In the genomic region with DNA sequence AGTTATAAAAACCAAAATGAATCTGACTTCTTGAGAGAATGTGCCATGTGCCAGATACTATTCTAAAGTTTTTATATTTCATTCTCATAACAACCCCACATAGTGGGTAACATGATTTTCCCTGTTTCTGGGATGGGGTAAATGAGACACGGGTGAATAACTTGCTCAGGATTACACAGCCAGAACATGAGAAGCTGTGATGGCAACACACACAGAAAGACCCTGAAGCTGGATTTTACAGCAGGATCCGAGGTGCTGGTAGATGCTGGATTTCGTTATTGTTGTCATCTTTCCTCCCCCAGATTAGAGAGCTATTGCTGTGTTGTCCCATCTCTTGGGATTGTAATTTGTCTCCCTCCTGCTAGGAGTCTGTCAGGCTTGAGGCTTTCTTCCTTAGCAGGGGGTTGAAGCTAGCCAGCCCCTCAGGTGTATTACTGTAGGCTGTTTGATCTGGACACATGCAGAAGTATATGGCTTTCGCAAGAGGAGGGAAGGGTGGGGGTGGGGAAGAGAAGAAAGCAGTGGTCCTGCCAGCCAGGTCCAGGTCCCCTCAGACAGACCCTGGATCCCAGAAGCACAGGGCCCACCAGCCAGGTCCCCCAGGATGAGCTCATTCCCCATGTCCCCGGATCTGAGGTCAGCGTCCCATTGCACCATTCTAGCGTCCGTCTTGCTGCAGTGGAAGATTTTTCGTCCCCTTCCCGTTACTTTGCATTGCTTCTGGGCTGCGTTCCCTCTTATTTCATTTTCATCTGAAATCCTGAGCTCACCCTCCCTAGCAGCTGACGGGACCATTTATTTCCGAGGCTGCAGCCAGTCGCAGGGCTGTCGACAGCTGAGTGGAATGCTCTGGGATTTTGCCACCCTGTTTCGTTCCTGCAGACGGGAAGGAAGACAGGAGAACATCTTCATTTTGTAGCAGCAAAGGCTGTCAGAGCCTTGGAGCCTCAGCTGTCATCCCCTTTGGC, we compare ENCODE assay signal across 1 cellular context.
TF ChIP-seq lines count a peak whose summit lies in the region.

No MANE protein-coding gene starts in this region.

TF ChIP-seq in HepG2, 621 proteins besides CTCF, POLR2A, EP300 and RAD21 (continued from another document):
- TF ChIP-seq, protein P1, sequence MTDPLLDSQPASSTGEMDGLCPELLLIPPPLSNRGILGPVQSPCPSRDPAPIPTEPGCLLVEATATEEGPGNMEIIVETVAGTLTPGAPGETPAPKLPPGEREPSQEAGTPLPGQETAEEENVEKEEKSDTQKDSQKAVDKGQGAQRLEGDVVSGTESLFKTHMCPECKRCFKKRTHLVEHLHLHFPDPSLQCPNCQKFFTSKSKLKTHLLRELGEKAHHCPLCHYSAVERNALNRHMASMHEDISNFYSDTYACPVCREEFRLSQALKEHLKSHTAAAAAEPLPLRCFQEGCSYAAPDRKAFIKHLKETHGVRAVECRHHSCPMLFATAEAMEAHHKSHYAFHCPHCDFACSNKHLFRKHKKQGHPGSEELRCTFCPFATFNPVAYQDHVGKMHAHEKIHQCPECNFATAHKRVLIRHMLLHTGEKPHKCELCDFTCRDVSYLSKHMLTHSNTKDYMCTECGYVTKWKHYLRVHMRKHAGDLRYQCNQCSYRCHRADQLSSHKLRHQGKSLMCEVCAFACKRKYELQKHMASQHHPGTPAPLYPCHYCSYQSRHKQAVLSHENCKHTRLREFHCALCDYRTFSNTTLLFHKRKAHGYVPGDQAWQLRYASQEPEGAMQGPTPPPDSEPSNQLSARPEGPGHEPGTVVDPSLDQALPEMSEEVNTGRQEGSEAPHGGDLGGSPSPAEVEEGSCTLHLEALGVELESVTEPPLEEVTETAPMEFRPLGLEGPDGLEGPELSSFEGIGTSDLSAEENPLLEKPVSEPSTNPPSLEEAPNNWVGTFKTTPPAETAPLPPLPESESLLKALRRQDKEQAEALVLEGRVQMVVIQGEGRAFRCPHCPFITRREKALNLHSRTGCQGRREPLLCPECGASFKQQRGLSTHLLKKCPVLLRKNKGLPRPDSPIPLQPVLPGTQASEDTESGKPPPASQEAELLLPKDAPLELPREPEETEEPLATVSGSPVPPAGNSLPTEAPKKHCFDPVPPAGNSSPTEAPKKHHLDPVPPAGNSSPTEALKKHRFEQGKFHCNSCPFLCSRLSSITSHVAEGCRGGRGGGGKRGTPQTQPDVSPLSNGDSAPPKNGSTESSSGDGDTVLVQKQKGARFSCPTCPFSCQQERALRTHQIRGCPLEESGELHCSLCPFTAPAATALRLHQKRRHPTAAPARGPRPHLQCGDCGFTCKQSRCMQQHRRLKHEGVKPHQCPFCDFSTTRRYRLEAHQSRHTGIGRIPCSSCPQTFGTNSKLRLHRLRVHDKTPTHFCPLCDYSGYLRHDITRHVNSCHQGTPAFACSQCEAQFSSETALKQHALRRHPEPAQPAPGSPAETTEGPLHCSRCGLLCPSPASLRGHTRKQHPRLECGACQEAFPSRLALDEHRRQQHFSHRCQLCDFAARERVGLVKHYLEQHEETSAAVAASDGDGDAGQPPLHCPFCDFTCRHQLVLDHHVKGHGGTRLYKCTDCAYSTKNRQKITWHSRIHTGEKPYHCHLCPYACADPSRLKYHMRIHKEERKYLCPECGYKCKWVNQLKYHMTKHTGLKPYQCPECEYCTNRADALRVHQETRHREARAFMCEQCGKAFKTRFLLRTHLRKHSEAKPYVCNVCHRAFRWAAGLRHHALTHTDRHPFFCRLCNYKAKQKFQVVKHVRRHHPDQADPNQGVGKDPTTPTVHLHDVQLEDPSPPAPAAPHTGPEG (CRISPR knock-in tag; IDR thresholded peaks at IDR 0.05) = no peak
- TF ChIP-seq ZFYVE20 (CRISPR knock-in tag; IDR thresholded peaks at IDR 0.05; ENCODE audit: borderline replicate concordance, low read depth) = no peak
- TF ChIP-seq, protein P2, sequence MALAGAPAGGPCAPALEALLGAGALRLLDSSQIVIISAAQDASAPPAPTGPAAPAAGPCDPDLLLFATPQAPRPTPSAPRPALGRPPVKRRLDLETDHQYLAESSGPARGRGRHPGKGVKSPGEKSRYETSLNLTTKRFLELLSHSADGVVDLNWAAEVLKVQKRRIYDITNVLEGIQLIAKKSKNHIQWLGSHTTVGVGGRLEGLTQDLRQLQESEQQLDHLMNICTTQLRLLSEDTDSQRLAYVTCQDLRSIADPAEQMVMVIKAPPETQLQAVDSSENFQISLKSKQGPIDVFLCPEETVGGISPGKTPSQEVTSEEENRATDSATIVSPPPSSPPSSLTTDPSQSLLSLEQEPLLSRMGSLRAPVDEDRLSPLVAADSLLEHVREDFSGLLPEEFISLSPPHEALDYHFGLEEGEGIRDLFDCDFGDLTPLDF (CRISPR knock-in tag; IDR thresholded peaks at IDR 0.05) = no peak
- TF ChIP-seq ARNT2 (CRISPR knock-in tag; IDR thresholded peaks at IDR 0.05; ENCODE audit: low read depth) = no peak
- TF ChIP-seq ZNF737 (CRISPR knock-in tag; IDR thresholded peaks at IDR 0.05; ENCODE audit: borderline replicate concordance) = no peak
- TF ChIP-seq, protein P3, sequence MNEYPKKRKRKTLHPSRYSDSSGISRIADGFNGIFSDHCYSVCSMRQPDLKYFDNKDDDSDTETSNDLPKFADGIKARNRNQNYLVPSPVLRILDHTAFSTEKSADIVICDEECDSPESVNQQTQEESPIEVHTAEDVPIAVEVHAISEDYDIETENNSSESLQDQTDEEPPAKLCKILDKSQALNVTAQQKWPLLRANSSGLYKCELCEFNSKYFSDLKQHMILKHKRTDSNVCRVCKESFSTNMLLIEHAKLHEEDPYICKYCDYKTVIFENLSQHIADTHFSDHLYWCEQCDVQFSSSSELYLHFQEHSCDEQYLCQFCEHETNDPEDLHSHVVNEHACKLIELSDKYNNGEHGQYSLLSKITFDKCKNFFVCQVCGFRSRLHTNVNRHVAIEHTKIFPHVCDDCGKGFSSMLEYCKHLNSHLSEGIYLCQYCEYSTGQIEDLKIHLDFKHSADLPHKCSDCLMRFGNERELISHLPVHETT (CRISPR knock-in tag; conservative IDR thresholded peaks at IDR 0.05) = no peak
- no peak for TF ChIP-seq ELF3 (CRISPR knock-in tag; IDR thresholded peaks at IDR 0.05)
- TF ChIP-seq PHF20 (CRISPR knock-in tag; IDR thresholded peaks at IDR 0.05) = no peak
- TF ChIP-seq, protein P4, sequence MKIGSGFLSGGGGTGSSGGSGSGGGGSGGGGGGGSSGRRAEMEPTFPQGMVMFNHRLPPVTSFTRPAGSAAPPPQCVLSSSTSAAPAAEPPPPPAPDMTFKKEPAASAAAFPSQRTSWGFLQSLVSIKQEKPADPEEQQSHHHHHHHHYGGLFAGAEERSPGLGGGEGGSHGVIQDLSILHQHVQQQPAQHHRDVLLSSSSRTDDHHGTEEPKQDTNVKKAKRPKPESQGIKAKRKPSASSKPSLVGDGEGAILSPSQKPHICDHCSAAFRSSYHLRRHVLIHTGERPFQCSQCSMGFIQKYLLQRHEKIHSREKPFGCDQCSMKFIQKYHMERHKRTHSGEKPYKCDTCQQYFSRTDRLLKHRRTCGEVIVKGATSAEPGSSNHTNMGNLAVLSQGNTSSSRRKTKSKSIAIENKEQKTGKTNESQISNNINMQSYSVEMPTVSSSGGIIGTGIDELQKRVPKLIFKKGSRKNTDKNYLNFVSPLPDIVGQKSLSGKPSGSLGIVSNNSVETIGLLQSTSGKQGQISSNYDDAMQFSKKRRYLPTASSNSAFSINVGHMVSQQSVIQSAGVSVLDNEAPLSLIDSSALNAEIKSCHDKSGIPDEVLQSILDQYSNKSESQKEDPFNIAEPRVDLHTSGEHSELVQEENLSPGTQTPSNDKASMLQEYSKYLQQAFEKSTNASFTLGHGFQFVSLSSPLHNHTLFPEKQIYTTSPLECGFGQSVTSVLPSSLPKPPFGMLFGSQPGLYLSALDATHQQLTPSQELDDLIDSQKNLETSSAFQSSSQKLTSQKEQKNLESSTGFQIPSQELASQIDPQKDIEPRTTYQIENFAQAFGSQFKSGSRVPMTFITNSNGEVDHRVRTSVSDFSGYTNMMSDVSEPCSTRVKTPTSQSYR (CRISPR knock-in tag; IDR thresholded peaks at IDR 0.05; ENCODE audit: borderline replicate concordance) = no peak
- no peak for TF ChIP-seq ZNF607 (CRISPR knock-in tag; IDR thresholded peaks at IDR 0.05; ENCODE audit: borderline replicate concordance)
- TF ChIP-seq, protein P5, sequence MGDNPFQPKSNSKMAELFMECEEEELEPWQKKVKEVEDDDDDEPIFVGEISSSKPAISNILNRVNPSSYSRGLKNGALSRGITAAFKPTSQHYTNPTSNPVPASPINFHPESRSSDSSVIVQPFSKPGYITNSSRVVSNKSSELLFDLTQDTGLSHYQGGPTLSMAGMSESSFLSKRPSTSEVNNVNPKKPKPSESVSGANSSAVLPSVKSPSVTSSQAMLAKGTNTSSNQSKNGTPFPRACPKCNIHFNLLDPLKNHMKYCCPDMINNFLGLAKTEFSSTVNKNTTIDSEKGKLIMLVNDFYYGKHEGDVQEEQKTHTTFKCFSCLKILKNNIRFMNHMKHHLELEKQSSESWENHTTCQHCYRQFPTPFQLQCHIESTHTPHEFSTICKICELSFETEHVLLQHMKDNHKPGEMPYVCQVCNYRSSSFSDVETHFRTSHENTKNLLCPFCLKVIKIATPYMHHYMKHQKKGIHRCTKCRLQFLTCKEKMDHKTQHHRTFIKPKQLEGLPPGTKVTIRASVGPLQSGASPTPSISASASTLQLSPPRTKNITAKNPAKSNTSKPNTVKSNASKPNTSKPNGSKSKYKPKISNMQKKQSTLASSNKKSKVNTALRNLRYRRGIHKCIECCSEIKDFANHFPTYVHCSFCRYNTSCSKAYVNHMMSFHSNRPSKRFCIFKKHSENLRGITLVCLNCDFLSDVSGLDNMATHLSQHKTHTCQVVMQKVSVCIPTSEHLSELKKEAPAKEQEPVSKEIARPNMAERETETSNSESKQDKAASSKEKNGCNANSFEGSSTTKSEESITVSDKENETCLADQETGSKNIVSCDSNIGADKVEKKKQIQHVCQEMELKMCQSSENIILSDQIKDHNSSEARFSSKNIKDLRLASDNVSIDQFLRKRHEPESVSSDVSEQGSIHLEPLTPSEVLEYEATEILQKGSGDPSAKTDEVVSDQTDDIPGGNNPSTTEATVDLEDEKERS (CRISPR knock-in tag; IDR thresholded peaks at IDR 0.05) = no peak
- TF ChIP-seq ZNF703 (CRISPR knock-in tag; IDR thresholded peaks at IDR 0.05; ENCODE audit: borderline replicate concordance) = no peak
- TF ChIP-seq JARID2 (CRISPR knock-in tag; IDR thresholded peaks at IDR 0.05; ENCODE audit: insufficient replicate concordance) = no peak
- TF ChIP-seq ZNF850 (CRISPR knock-in tag; conservative IDR thresholded peaks at IDR 0.05) = no peak
- no peak for TF ChIP-seq EEA1 (CRISPR knock-in tag; IDR thresholded peaks at IDR 0.05; ENCODE audit: borderline replicate concordance)
- no peak for TF ChIP-seq EZH2 (conservative IDR thresholded peaks at IDR 0.05; ENCODE audit: low read depth, low read length)
- TF ChIP-seq ATF1 (CRISPR knock-in tag; IDR thresholded peaks at IDR 0.05) = no peak
